Comparison of ENCODE assay signal across 8 cellular contexts in genomic region chr22:30396871-30397655, GRCh38. TPM values are rescaled to one million over a fixed set of nuclear protein-coding genes. Genes with fewer than 3 reads are reported as not detected.
A peak's percentile ranks its signal among the peaks of the same experiment; 100 is the strongest.
DNase-seq lines count a peak whose midpoint lies in the region; ATAC-seq lines count a peak whose summit lies in the region.

SEC14L2 (plus strand) TSS chr22:30397018; CDS start chr22:30397117, 99 bp downstream.

- no peaks in the 10 kb centered on the region for H3K9me3 Mint-ChIP-seq in activated CD4-positive, alpha-beta T cell treated with anti-CD3 and anti-CD28 coated beads, Interleukin-2, amount 10 ng/mL, durations not matched to agents 7 days and 5 days

- ATAC-seq in GM18909 (IDR thresholded peaks at IDR 0.05; ENCODE audit: poor library complexity, unreplicated experiment), result no peak

- peaks cover 49% of the 10 kb centered on the region for H3K4me1 Mint-ChIP-seq in activated CD4-positive, alpha-beta T cell treated with anti-CD3 and anti-CD28 coated beads, Interleukin-2, amount 10 ng/mL, durations not matched to agents 7 days and 5 days

- peaks cover under 1% of the 10 kb centered on the region for H3K36me3 Mint-ChIP-seq in activated CD4-positive, alpha-beta T cell treated with anti-CD3 and anti-CD28 coated beads, Interleukin-2, amount 10 ng/mL, durations not matched to agents 7 days and 5 days (ENCODE audit: low read depth)

- peak; percentile 66 for DNase-seq in Daoy (ENCODE audit: low read depth)
- DNase-seq in NCI-H1105 (lab: John Stamatoyannopoulos, UW), result peak; percentile 20
- DNase-seq in activated CD4-positive, alpha-beta T cell treated with anti-CD3 and anti-CD28 coated beads, Interleukin-2, amount 10 ng/mL, durations not matched to agents 7 days and 5 days, result peak; percentile 65
- DNase-seq in kidney tubule cell (ENCODE audit: low spot score), result peak; percentile 74
- DNase-seq in stimulated activated CD4-positive, alpha-beta T cell treated with anti-CD3 and anti-CD28 coated beads, Interleukin-15, amount 100 ng/mL, for 1 hour (ENCODE audit: low read depth in 1 of 2, low spot score in 1 of 2), result peak; percentile 27 to 55
- DNase-seq in NCI-H187 treated with DMSO at 0.1 percent for 48 hours (lab: John Stamatoyannopoulos, UW), result no peak

- no peaks in the 10 kb centered on the region for H3K27me3 Mint-ChIP-seq in activated CD4-positive, alpha-beta T cell treated with anti-CD3 and anti-CD28 coated beads, Interleukin-2, amount 10 ng/mL, durations not matched to agents 7 days and 5 days

- POLR2A ChIA-PET in activated CD4-positive, alpha-beta T cell treated with anti-CD3 and anti-CD28 coated beads, Interleukin-2, amount 10 ng/mL, durations not matched to agents 7 days and 5 days (lab: Charles Lee), result interaction anchor here (0.6 to 1.0 kb wide), 2 partner anchors 28 to 188 kb away, joined by 3 read pairs; no protein-coding TSS in a partner anchor

- CTCF ChIA-PET in activated CD4-positive, alpha-beta T cell treated with anti-CD3 and anti-CD28 coated beads, Interleukin-2, amount 10 ng/mL, durations not matched to agents 7 days and 5 days (lab: Charles Lee), result interaction anchor here (1.2 to 5.4 kb wide), 12 partner anchors 9 to 291 kb away, joined by 3 to 36 read pairs (median 8); partner anchors contain the start of genes CASTOR1, MTFP1 and RNF215

- peak within 1 kb of the TSS; percentile 87 for H3K27ac ChIP-seq in cingulate gyrus (ENCODE audit: low read depth, low read length)

- peak within 1 kb of the TSS; percentile 74 for H3K27ac Mint-ChIP-seq in activated CD4-positive, alpha-beta T cell treated with anti-CD3 and anti-CD28 coated beads, Interleukin-2, amount 10 ng/mL, durations not matched to agents 7 days and 5 days

- H3K4me3 Mint-ChIP-seq in activated CD4-positive, alpha-beta T cell treated with anti-CD3 and anti-CD28 coated beads, Interleukin-2, amount 10 ng/mL, durations not matched to agents 7 days and 5 days, result peak within 1 kb of the TSS; percentile 82

RNA-seq across cellular contexts. Expression of gene SEC14L2, which starts in this region (rescaled TPM):
- 9.5 and 12.7 TPM in 2 replicates for total RNA-seq in Daoy (2014; rRNA removed; shearing (Covaris generic))
- 10 to 100 TPM in 1 of 2 experiments, 1 to 10 TPM in 1; 7.6 to 10.5 TPM for total RNA-seq in activated CD4-positive, alpha-beta T cell treated with anti-CD3 and anti-CD28 coated beads, Interleukin-2, amount 10 ng/mL, durations not matched to agents 7 days and 5 days
